ENCODE assay signal across 23 cellular contexts in the genomic region with DNA sequence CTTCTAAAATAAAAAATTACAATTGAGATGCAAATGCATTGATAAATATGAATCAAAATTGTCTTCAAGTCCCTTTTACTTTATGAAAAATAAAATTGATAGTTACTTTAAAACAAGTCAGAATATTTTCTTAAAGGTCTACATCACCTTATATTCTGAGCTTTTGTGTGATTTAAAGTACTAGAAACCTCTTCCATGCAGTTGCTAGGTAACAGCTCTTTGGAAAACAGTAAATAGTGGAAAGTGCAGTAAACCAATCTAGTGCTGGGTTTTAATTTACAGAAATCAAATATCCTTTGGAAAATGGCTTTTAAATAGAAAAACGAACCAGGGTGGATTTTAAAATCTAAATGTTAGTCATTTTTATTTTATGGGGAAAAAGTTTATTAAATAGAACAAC.
DNase-seq lines count a peak whose midpoint lies in the region; ATAC-seq and TF ChIP-seq lines count a peak whose summit lies in the region.
"Had no signal": no experiment of that assay in that cellular context is flagged by ENCODE, and none has a peak within 500 bp of the region (broad histone marks: within the 10 kb centered on the region; RNA-seq: fewer than 3 reads in every experiment).

No MANE protein-coding gene starts in this region.

- ATAC-seq in GM21786 (IDR thresholded peaks at IDR 0.05; ENCODE audit: unreplicated experiment) = no peak
- no peak for ATAC-seq in HG03139 (IDR thresholded peaks at IDR 0.05; ENCODE audit: unreplicated experiment)
- ATAC-seq: activated CD8-positive, alpha-beta memory T cell treated with anti-CD3 and anti-CD28 coated beads, Interleukin-2, amount 10 ng/mL, durations not matched to agents 7 days and 5 days; activated naive CD4-positive, alpha-beta T cell treated with anti-CD3 and anti-CD28 coated beads, Interleukin-2, amount 50 U/mL, for 72 hours; foreskin keratinocyte; upper lobe of right lung had no signal

- in situ Hi-C loops in GM23248 (cut with MboI) = no loop called here

- H3F3A ChIP-seq in GM23248 (ENCODE audit: insufficient read depth) = no peaks in the 10 kb centered on the region

- H3K9me2 ChIP-seq in GM23248 (ENCODE audit: insufficient read depth) = no peaks in the 10 kb centered on the region
- no peaks in the 10 kb centered on the region for H3K9me2 ChIP-seq in hepatocyte (replicated peaks; ENCODE audit: insufficient read depth)

- H3K27me3 ChIP-seq in GM23248 (replicated peaks; ENCODE audit: insufficient read depth) (no peaks in the 10 kb centered on the region), hepatocyte (no peaks in the 10 kb centered on the region), breast epithelium (no peaks in the 10 kb centered on the region)
- H3K27me3 ChIP-seq: foreskin keratinocyte, right atrium auricular region, upper lobe of right lung had no signal

- no peak for TF ChIP-seq POLR2A in breast epithelium (IDR thresholded peaks at IDR 0.05)

- H3K4me1 ChIP-seq in GM23248 (ENCODE audit: insufficient read depth) (no peaks in the 10 kb centered on the region), hepatocyte (ENCODE audit: insufficient read depth) (no peaks in the 10 kb centered on the region), breast epithelium (no peaks in the 10 kb centered on the region)
- H3K4me1 ChIP-seq: foreskin keratinocyte, right atrium auricular region, upper lobe of right lung had no signal

- H3K27ac ChIP-seq in GM23248 (no peak overlapping the region), hepatocyte (no peak overlapping the region), breast epithelium (no peak overlapping the region)
- H3K27ac ChIP-seq: epithelial cell of prostate, foreskin keratinocyte, HL-60, right atrium auricular region, upper lobe of right lung had no signal

- no peak overlapping the region for H3K4me3 ChIP-seq in GM23248
- H3K4me3 ChIP-seq in hepatocyte = no peak overlapping the region
- H3K4me3 ChIP-seq in breast epithelium = no peak overlapping the region
- H3K4me3 ChIP-seq: right atrium auricular region, upper lobe of right lung had no signal

- H3K36me3 ChIP-seq in GM23248 (ENCODE audit: low read depth) (no peaks in the 10 kb centered on the region), hepatocyte (replicated peaks; ENCODE audit: insufficient read depth, low read depth) (no peaks in the 10 kb centered on the region), breast epithelium (no peaks in the 10 kb centered on the region)
- H3K36me3 ChIP-seq: right atrium auricular region, upper lobe of right lung had no signal

- H3K9ac ChIP-seq in GM23248 = no peak overlapping the region

- H4K20me1 ChIP-seq in GM23248 (ENCODE audit: insufficient read depth) (no peaks in the 10 kb centered on the region), hepatocyte (ENCODE audit: insufficient read depth, poor library complexity, severe bottlenecking) (no peaks in the 10 kb centered on the region)

- H3K79me2 ChIP-seq in GM23248 (ENCODE audit: insufficient read depth) (no peaks in the 10 kb centered on the region), hepatocyte (no peaks in the 10 kb centered on the region)

- 13 to 17% methylated on average over 1 of the region's 1 CpG for WGBS in GM23248 (ENCODE audit: low coverage in 1 of 2, low lambda C conversion rate in 2 of 2, missing lambda C conversion rate in 2 of 2), 2 experiments
- WGBS in hepatocyte (ENCODE audit: low lambda C conversion rate, missing lambda C conversion rate) = 41% methylated on average over 1 of the region's 1 CpG

- intact Hi-C loops in breast epithelium (cut with DNase I; ENCODE audit: low total_unique reads) = no loop called here

- no peak overlapping the region for H3K4me2 ChIP-seq in GM23248 (ENCODE audit: unreplicated experiment)
- H3K4me2 ChIP-seq in hepatocyte = no peak overlapping the region

- no peak overlapping the region for H2AFZ ChIP-seq in GM23248
- H2AFZ ChIP-seq in hepatocyte = no peak overlapping the region

- DNase-seq in GM23248 (peak; percentile 20), NCI-H1105 treated with DMSO at 0.1 percent for 48 hours (lab: John Stamatoyannopoulos, UW) (peak; percentile 27), NCI-H748 treated with DMSO at 0.1 percent for 48 hours (lab: John Stamatoyannopoulos, UW) (peak; percentile 50), hepatocyte (ENCODE audit: low spot score) (peak; percentile 7), DMS 273 (lab: John Stamatoyannopoulos, UW; ENCODE audit: unreplicated experiment) (no peak), breast epithelium (ENCODE audit: low spot score in 2 of 2) (no peak)
- DNase-seq: activated CD4-positive, alpha-beta T cell treated with anti-CD3 and anti-CD28 coated beads for 4 hours; activated CD8-positive, alpha-beta memory T cell treated with anti-CD3 and anti-CD28 coated beads, Interleukin-2, amount 10 ng/mL, durations not matched to agents 7 days and 5 days; CD4-positive, alpha-beta T cell; DMS79; foreskin keratinocyte; mammary epithelial cell; NCI-H446 treated with DMSO at 0.1 percent for 48 hours; occipital lobe; stimulated activated CD4-positive, alpha-beta T cell treated with anti-CD3 and anti-CD28 coated beads, Interleukin-12 subunit alpha, Interleukin-12 subunit beta, amount 100 ng/mL, for 4 hours; SW 1271; upper lobe of right lung had no signal

- no peak for TF ChIP-seq CTCF in hepatocyte (IDR thresholded peaks at IDR 0.05; ENCODE audit: poor library complexity)
- TF ChIP-seq CTCF in breast epithelium (IDR thresholded peaks at IDR 0.05) = no peak

- H3K9me3 ChIP-seq in GM23248 (ENCODE audit: low read depth) (no peaks in the 10 kb centered on the region), hepatocyte (ENCODE audit: low read depth) (no peaks in the 10 kb centered on the region), breast epithelium (no peaks in the 10 kb centered on the region)
- H3K9me3 ChIP-seq: right atrium auricular region, upper lobe of right lung had no signal

Comparison
In these comparisons a context has a peak if more than half of its experiments do, and no peak if none do; other contexts are left out.
1. DNase-seq: peak in GM23248 (single experiment), NCI-H1105 treated with DMSO at 0.1 percent for 48 hours (single experiment), NCI-H748 treated with DMSO at 0.1 percent for 48 hours (single experiment) and hepatocyte (single experiment); none in DMS 273 (single experiment) and breast epithelium (0 of 2).